ENCODE assay signal across 8 cellular contexts in the genomic region with DNA sequence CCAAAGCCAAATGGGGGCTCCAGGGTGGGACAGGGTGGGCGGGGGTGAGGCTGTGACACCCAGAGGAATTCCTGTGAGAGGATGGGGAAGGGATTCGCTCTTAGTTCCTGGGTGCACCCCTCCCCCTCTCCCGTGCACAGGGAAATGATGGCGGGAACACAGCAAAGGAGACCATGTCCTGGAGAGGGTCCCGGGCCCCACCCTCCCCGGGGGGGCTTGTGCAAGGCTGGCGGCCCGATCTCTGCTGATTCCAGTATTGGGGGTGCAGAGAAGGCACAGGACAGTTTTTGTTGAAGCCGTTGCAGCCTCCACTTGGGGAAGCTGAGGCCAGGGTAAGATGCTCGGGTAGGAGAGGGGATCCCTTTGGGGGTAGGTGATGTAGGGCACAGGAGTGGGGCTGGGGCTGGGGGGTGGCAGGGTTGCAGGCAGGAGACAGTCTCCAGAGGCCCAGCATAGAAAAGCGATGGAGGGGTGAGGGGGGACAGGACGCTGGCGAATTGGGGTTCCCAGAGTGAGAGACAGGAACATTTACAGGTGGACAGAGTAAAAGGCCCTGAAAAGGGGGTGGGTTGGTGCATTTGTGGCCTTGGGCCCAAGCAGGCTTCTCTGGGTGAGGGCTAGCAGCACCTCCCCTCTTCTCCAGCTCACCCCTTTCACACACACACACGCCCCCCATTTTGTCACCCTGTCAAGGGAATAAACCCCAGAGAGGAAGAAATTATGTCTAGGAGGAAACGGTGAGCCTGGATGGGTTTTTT. TPM values are rescaled to one million over a fixed set of nuclear protein-coding genes. Genes with fewer than 3 reads are reported as not detected.
DNase-seq lines count a peak whose midpoint lies in the region; ATAC-seq and TF ChIP-seq lines count a peak whose summit lies in the region.

No MANE protein-coding gene starts in this region.

- no peaks in the 10 kb centered on the region for H3K9me3 Mint-ChIP-seq in Caco-2 (ENCODE audit: unreplicated experiment)

- CTCF ChIA-PET in Caco-2 (lab: Charles Lee) (interaction anchor here (1.0 to 1.8 kb wide), 5 partner anchors 9 to 347 kb away, joined by 3 to 6 read pairs (median 4); partner anchors contain the start of gene HMCES), RWPE1 (lab: Yijun Ruan, JAX) (interaction anchor here (0.5 to 1.9 kb wide), 9 partner anchors 10 to 392 kb away, joined by 3 to 5 read pairs (median 3); no protein-coding TSS in a partner anchor)

- TF ChIP-seq EP300 in esophagus muscularis mucosa (IDR thresholded peaks at IDR 0.05): no peak

- H3K9me3 ChIP-seq in Caco-2 (no peaks in the 10 kb centered on the region), esophagus muscularis mucosa (no peaks in the 10 kb centered on the region), osteoblast (ENCODE audit: low read depth, low read length) (no peaks in the 10 kb centered on the region)

- peak overlapping the region; percentile 96 for H3K4me3 ChIP-seq in Caco-2 (ENCODE audit: low read depth, low read length)
- peak overlapping the region; percentile 73 to 88 (median 76) for H3K4me3 ChIP-seq in esophagus muscularis mucosa
- peak overlapping the region; percentile 86 for H3K4me3 ChIP-seq in osteoblast (ENCODE audit: insufficient read depth, low read length)

- TF ChIP-seq POLR2A in esophagus muscularis mucosa (IDR thresholded peaks at IDR 0.05; ENCODE audit: low read depth): no peak

- H3K27me3 ChIP-seq in Caco-2 (replicated peaks; ENCODE audit: control insufficient read depth, insufficient read depth, low read length): no peaks in the 10 kb centered on the region
- no peaks in the 10 kb centered on the region for H3K27me3 ChIP-seq in esophagus muscularis mucosa
- H3K27me3 ChIP-seq in osteoblast (ENCODE audit: insufficient read depth, low read length): no peaks in the 10 kb centered on the region

- H3K36me3 Mint-ChIP-seq in Caco-2 (ENCODE audit: insufficient read depth, unreplicated experiment): peaks cover 34% of the 10 kb centered on the region

- TF ChIP-seq CTCF in Caco-2 (IDR thresholded peaks at IDR 0.05; ENCODE audit: insufficient read depth in 1 of 2, low read depth in 1 of 2, low read length in 1 of 2, severe bottlenecking in 1 of 2, unreplicated experiment in 1 of 2): no peak
- TF ChIP-seq CTCF in RWPE1 (conservative IDR thresholded peaks at IDR 0.05; ENCODE audit: low read depth): no peak
- no peak for TF ChIP-seq CTCF in esophagus muscularis mucosa (IDR thresholded peaks at IDR 0.05)
- no peak for TF ChIP-seq CTCF in osteoblast (IDR thresholded peaks at IDR 0.05; ENCODE audit: extremely low read depth, low read depth, low read length)

- no TSS peak for BruUV-seq in Caco-2 (replicated peaks; lab: Mats Ljungman, UMichigan)

- no peak for ATAC-seq in HG03196 (IDR thresholded peaks at IDR 0.05; ENCODE audit: unreplicated experiment)
- no peak for ATAC-seq in HG03139 (IDR thresholded peaks at IDR 0.05; ENCODE audit: unreplicated experiment)

- H3K27ac ChIP-seq in RWPE1 (peak overlapping the region; percentile 89), esophagus muscularis mucosa (replicated peaks in 1 of 4) (peak overlapping the region; percentile 88 to 94 (median 92)), osteoblast (ENCODE audit: low read depth, low read length) (peak overlapping the region; percentile 72)

- H3K4me1 ChIP-seq in Caco-2 (peaks cover 11% of the 10 kb centered on the region), esophagus muscularis mucosa (peaks cover 17 to 34% (median 28%) of the 10 kb centered on the region in 4 donors), osteoblast (ENCODE audit: insufficient read depth, low read length) (peaks cover 14% of the 10 kb centered on the region)

- peaks cover 7% of the 10 kb centered on the region for H3K4me1 Mint-ChIP-seq in Caco-2 (ENCODE audit: low read depth, unreplicated experiment)

- H3K27me3 Mint-ChIP-seq in Caco-2 (ENCODE audit: insufficient read depth, unreplicated experiment): no peaks in the 10 kb centered on the region

- H3K27ac Mint-ChIP-seq in Caco-2 (ENCODE audit: unreplicated experiment): no peak overlapping the region

- peak overlapping the region; percentile 87 for H3K4me2 ChIP-seq in osteoblast (ENCODE audit: insufficient read depth, low read length)

- H3K79me2 ChIP-seq in osteoblast (ENCODE audit: insufficient read depth, low read length): peaks cover 7% of the 10 kb centered on the region

- 35% methylated on average over 15 of the region's 15 CpGs for WGBS in esophagus muscularis mucosa

- POLR2A ChIA-PET in Caco-2 (lab: Charles Lee) (interaction anchor here (1.4 kb wide), 1 partner anchor 68 kb away, joined by 8 read pairs; the partner anchor contains the start of gene COPG1), RWPE1 (lab: Yijun Ruan, JAX; ENCODE audit: low non-redundant PET) (interaction anchor here (0.9 to 1.0 kb wide), 2 partner anchors 34 to 68 kb away, joined by 3 to 6 read pairs; partner anchors contain the start of gene COPG1)

- peak overlapping the region; percentile 89 for H3K4me3 Mint-ChIP-seq in Caco-2 (ENCODE audit: unreplicated experiment)

- intact Hi-C loops in Caco-2 (cut with micrococcal nuclease; ENCODE audit: unreplicated experiment) (loop anchor here (10.0 kb wide), 1 partner anchor 192 kb away; the partner anchor contains the start of gene RAB43), esophagus muscularis mucosa (cut with DNase I) (no loop called here)

- DNase-seq in Caco-2 (no peak), RWPE1 (ENCODE audit: low spot score) (no peak), esophagus muscularis mucosa (ENCODE audit: extremely low spot score) (no peak), osteoblast (ENCODE audit: insufficient read length, low spot score, missing footprints) (peak; percentile 18), NCI-H1694 treated with DMSO at 0.1 percent for 48 hours (lab: John Stamatoyannopoulos, UW) (no peak), retina (no peak)

- H3K36me3 ChIP-seq in Caco-2 (ENCODE audit: control insufficient read depth, insufficient read depth, low read length) (no peaks in the 10 kb centered on the region), esophagus muscularis mucosa (peaks cover 0 to 31% (median 15%) of the 10 kb centered on the region in 4 donors), osteoblast (ENCODE audit: insufficient read depth, low read length) (no peaks in the 10 kb centered on the region)

- peak overlapping the region; percentile 98 for H2AFZ ChIP-seq in osteoblast (ENCODE audit: low read length)

- peaks cover 4% of the 10 kb centered on the region for H4K20me1 ChIP-seq in osteoblast (ENCODE audit: insufficient read depth, low read length)

RNA-seq across cellular contexts. Expression of gene HMCES, which starts 38.5 kb away (rescaled TPM):
- total RNA-seq in Caco-2 (2022) (47.7 and 47.9 TPM in 2 replicates), esophagus muscularis mucosa (10 to 100 TPM; 24.5 to 39.3 (median 30.6) TPM), osteoblast (10.5 and 11.8 TPM in 2 replicates)
